8 cellular contexts compared by ENCODE assay signal in genomic region chr3:36868614-36869436, GRCh38.
DNase-seq lines count a peak whose midpoint lies in the region; ATAC-seq and TF ChIP-seq lines count a peak whose summit lies in the region.

No MANE protein-coding gene starts in this region.

- no peaks in the 10 kb centered on the region for H3K36me3 ChIP-seq in WERI-Rb-1

- no peak overlapping the region for H3K4me3 ChIP-seq in WERI-Rb-1 (ENCODE audit: low read depth, low read length)

- no peaks in the 10 kb centered on the region for H3K9me3 Mint-ChIP-seq in central memory CD8-positive, alpha-beta T cell

- no peaks in the 10 kb centered on the region for H3K27me3 Mint-ChIP-seq in central memory CD8-positive, alpha-beta T cell

- H3K36me3 Mint-ChIP-seq in central memory CD8-positive, alpha-beta T cell (ENCODE audit: insufficient read depth): peaks cover 39% of the 10 kb centered on the region

- TF ChIP-seq CTCF in WERI-Rb-1 (IDR thresholded peaks at IDR 0.05; ENCODE audit: low read depth, low read length): peak; percentile 75

- H3K4me1 Mint-ChIP-seq in central memory CD8-positive, alpha-beta T cell: peaks cover 49% of the 10 kb centered on the region

- no peak overlapping the region for H3K27ac ChIP-seq in WERI-Rb-1

- ATAC-seq in GM18508 (IDR thresholded peaks at IDR 0.05; ENCODE audit: insufficient read depth, unreplicated experiment) (peak; percentile 76), HG02943 (IDR thresholded peaks at IDR 0.05; ENCODE audit: low read depth, unreplicated experiment) (peak; percentile 77), left colon (peak; percentile 71)
- peak; percentile 82 for ATAC-seq in central memory CD8-positive, alpha-beta T cell (replicated peaks; ENCODE audit: extremely low read depth, poor library complexity, severe bottlenecking)

- DNase-seq in AG08396 (ENCODE audit: low spot score): peak; percentile 62
- DNase-seq in NCI-H2107 treated with DMSO at 0.1 percent for 48 hours (lab: John Stamatoyannopoulos, UW; ENCODE audit: unreplicated experiment): peak; percentile 36
- peak; percentile 62 for DNase-seq in WERI-Rb-1
- DNase-seq in central memory CD8-positive, alpha-beta T cell (ENCODE audit: low spot score in 2 of 2): peak in 1 of 2 donors; percentile 30
- DNase-seq in left colon: peak in 1 of 2 donors; percentile 41
- DNase-seq in stimulated activated CD4-positive, alpha-beta T cell treated with anti-CD3 and anti-CD28 coated beads, TNF-alpha, amount 100 ng/mL, for 4 hours (ENCODE audit: low read depth in 3 of 3): peak in 2 of 3 experiments; percentile 9 to 15

- no peaks in the 10 kb centered on the region for H3K27me3 ChIP-seq in WERI-Rb-1 (ENCODE audit: insufficient read depth, low read depth, severe bottlenecking)

- intact Hi-C loops in left colon (cut with DNase I, micrococcal nuclease): no loop called here

- H3K4me3 Mint-ChIP-seq in central memory CD8-positive, alpha-beta T cell: no peak overlapping the region

- H3K27ac Mint-ChIP-seq in central memory CD8-positive, alpha-beta T cell (ENCODE audit: low read depth): no peak overlapping the region

- H3K9me3 ChIP-seq in WERI-Rb-1 (ENCODE audit: severe bottlenecking): no peaks in the 10 kb centered on the region
